Comparison of ENCODE assay signal across 9 cellular contexts in genomic region chr6:148441454-148441911, GRCh38.
DNase-seq lines count a peak whose midpoint lies in the region; ATAC-seq and TF ChIP-seq lines count a peak whose summit lies in the region.
"Had no signal": no experiment of that assay in that cellular context is flagged by ENCODE, and none has a peak within 500 bp of the region (broad histone marks: within the 10 kb centered on the region; RNA-seq: fewer than 3 reads in every experiment).

No MANE protein-coding gene starts in this region.

- H3K4me3 Mint-ChIP-seq in WTC11: no peak overlapping the region
- H3K4me3 Mint-ChIP-seq: activated naive CD8-positive, alpha-beta T cell had no signal

- H3K4me3 ChIP-seq in BLaER1 treated with 17β-estradiol and CSF1 and Interleukin-3, amounts not matched to agents 10 nM and 100 nM: no peak overlapping the region
- no peak overlapping the region for H3K4me3 ChIP-seq in vagina

- CTCF ChIA-PET in WTC11 (lab: Charles Lee): interaction anchor here (0.8 kb wide), 1 partner anchor 1550 kb away, joined by 3 read pairs; no protein-coding TSS in a partner anchor

- peaks cover 0 to 3% (median 0%) of the 10 kb centered on the region in 11 experiments; a peak in 1 of 22 replicates for H3K9me3 ChIP-seq in BLaER1 treated with 17β-estradiol and CSF1 and Interleukin-3, amounts not matched to agents 10 nM and 100 nM (replicated peaks in 1 of 11)
- no peaks in the 10 kb centered on the region for H3K9me3 ChIP-seq in vagina

- peaks cover 8 to 29% (median 13%) of the 10 kb centered on the region in 10 experiments for H3K4me1 ChIP-seq in BLaER1 treated with 17β-estradiol and CSF1 and Interleukin-3, amounts not matched to agents 10 nM and 100 nM
- peaks cover 26% of the 10 kb centered on the region for H3K4me1 ChIP-seq in vagina

- peak overlapping the region; percentile 40; the same call in 1 of the 2 replicates for H3K27ac Mint-ChIP-seq in WTC11
- H3K27ac Mint-ChIP-seq: activated naive CD8-positive, alpha-beta T cell had no signal

- no peaks in the 10 kb centered on the region for H3K9me3 Mint-ChIP-seq in WTC11

- H4K20me1 ChIP-seq in BLaER1 treated with 17β-estradiol and CSF1 and Interleukin-3, amounts not matched to agents 10 nM and 100 nM: no peaks in the 10 kb centered on the region; a peak in 1 of 22 replicates

- H3K27me3 ChIP-seq in BLaER1 treated with 17β-estradiol and CSF1 and Interleukin-3, amounts not matched to agents 10 nM and 100 nM: no peaks in the 10 kb centered on the region
- H3K27me3 ChIP-seq in vagina: no peaks in the 10 kb centered on the region

- TF ChIP-seq CTCF in WTC11 (IDR thresholded peaks at IDR 0.05): no peak
- TF ChIP-seq CTCF in vagina (IDR thresholded peaks at IDR 0.05): no peak

- no peak overlapping the region for H3K9ac ChIP-seq in BLaER1 treated with 17β-estradiol and CSF1 and Interleukin-3, amounts not matched to agents 10 nM and 100 nM

- peak overlapping the region; percentile 18 to 65 (median 49) for H3K4me2 ChIP-seq in BLaER1 treated with 17β-estradiol and CSF1 and Interleukin-3, amounts not matched to agents 10 nM and 100 nM

- DNase-seq in WTC11 (ENCODE audit: low spot score) (no peak), iris pigment epithelial cell (ENCODE audit: low read depth) (peak; percentile 82), vagina (ENCODE audit: extremely low spot score in 2 of 2) (no peak), C1 segment of cervical spinal cord (lab: John Stamatoyannopoulos, UW) (no peak), inferior parietal cortex (ENCODE audit: extremely low spot score) (no peak)

- peaks cover 0 to 7% (median 0%) of the 10 kb centered on the region in 11 experiments; a peak in 2 of 22 replicates for H3K36me3 ChIP-seq in BLaER1 treated with 17β-estradiol and CSF1 and Interleukin-3, amounts not matched to agents 10 nM and 100 nM
- H3K36me3 ChIP-seq in vagina: no peaks in the 10 kb centered on the region

- H3K27ac ChIP-seq in BLaER1 treated with 17β-estradiol and CSF1 and Interleukin-3, amounts not matched to agents 10 nM and 100 nM: 0 out of 22 replicates have a peak overlapping the region, but pooled peaks of 1 of the 11 experiments have one; percentile 13
- peak overlapping the region; percentile 62 for H3K27ac ChIP-seq in vagina

- peak; percentile 74 for ATAC-seq in HG03342 (IDR thresholded peaks at IDR 0.05; ENCODE audit: unreplicated experiment)
- no peak for ATAC-seq in WTC11
- no peak for ATAC-seq in HG02870 (IDR thresholded peaks at IDR 0.05; ENCODE audit: unreplicated experiment)

- no peak for TF ChIP-seq POLR2A in vagina (IDR thresholded peaks at IDR 0.05)

- intact Hi-C loops in vagina (cut with DNase I): no loop called here

- 0 out of 2 replicates have a peak, but pooled peaks cover 3% of the 10 kb centered on the region for H3K36me3 Mint-ChIP-seq in WTC11
- H3K36me3 Mint-ChIP-seq: activated naive CD8-positive, alpha-beta T cell had no signal

- no peaks in the 10 kb centered on the region for H3K27me3 Mint-ChIP-seq in WTC11 (ENCODE audit: low read depth)

- POLR2A ChIA-PET in WTC11 (lab: Charles Lee): no interaction called here

- H3K4me1 Mint-ChIP-seq in WTC11: peaks cover 50% of the 10 kb centered on the region

TF ChIP-seq in WTC11, 78 proteins besides CTCF, POLR2A, EP300 and RAD21:
- TF ChIP-seq ZNF121 (CRISPR knock-in tag; IDR thresholded peaks at IDR 0.05) (no peak), ZNF396 (CRISPR knock-in tag; IDR thresholded peaks at IDR 0.05; ENCODE audit: borderline replicate concordance) (no peak), NFATC4 (CRISPR knock-in tag; IDR thresholded peaks at IDR 0.05) (no peak), TP53 (CRISPR knock-in tag; IDR thresholded peaks at IDR 0.05) (no peak), CREM (CRISPR knock-in tag; IDR thresholded peaks at IDR 0.05) (no peak), TEAD1 (CRISPR knock-in tag; IDR thresholded peaks at IDR 0.05) (no peak), FOXJ3 (CRISPR knock-in tag; IDR thresholded peaks at IDR 0.05; ENCODE audit: borderline replicate concordance) (no peak)
- TF ChIP-seq, protein P1, sequence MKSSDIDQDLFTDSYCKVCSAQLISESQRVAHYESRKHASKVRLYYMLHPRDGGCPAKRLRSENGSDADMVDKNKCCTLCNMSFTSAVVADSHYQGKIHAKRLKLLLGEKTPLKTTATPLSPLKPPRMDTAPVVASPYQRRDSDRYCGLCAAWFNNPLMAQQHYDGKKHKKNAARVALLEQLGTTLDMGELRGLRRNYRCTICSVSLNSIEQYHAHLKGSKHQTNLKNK (CRISPR knock-in tag; IDR thresholded peaks at IDR 0.05): no peak
